ENCODE assay signal across 21 cellular contexts in genomic region chr17:5286846-5287245, GRCh38. TPM values are rescaled to one million over a fixed set of nuclear protein-coding genes. Genes with fewer than 3 reads are reported as not detected.
DNase-seq lines count a peak whose midpoint lies in the region; TF ChIP-seq lines count a peak whose summit lies in the region.
"Had no signal": no experiment of that assay in that cellular context is flagged by ENCODE, and none has a peak within 500 bp of the region (broad histone marks: within the 10 kb centered on the region; RNA-seq: fewer than 3 reads in every experiment).

No MANE protein-coding gene starts in this region.

- H3K36me3 ChIP-seq in Loucy (ENCODE audit: insufficient read depth, low read length) (no peaks in the 10 kb centered on the region), skeletal muscle tissue (ENCODE audit: control insufficient read depth in 3 of 3, insufficient read depth in 3 of 3, low read length in 3 of 3) (no peaks in the 10 kb centered on the region), SJCRH30 (peaks cover 4% of the 10 kb centered on the region)
- H3K36me3 ChIP-seq: right atrium auricular region had no signal

- DNase-seq in EH (ENCODE audit: low read depth) (peak; percentile 67), glutamatergic neuron (no peak), osteocyte (ENCODE audit: extremely low spot score, unreplicated experiment) (no peak), LoVo (ENCODE audit: low spot score) (no peak), SJCRH30 (no peak)
- DNase-seq: activated CD4-positive, alpha-beta T cell treated with anti-CD3 and anti-CD28 coated beads, Interleukin-2, amount 10 ng/mL, durations not matched to agents 24 days and 14 days; activated effector memory CD4-positive, alpha-beta T cell treated with Interleukin-2 at 50 U/mL for 16 hours; cortex of kidney; DND-41; heart right ventricle; immature natural killer cell; left ventricle myocardium superior; MV-4-11; NCI-H187; NCI-H2227 treated with DMSO at 0.1 percent for 48 hours; NCI-H774; SHP77 had no signal

- H3K4me1 ChIP-seq in Loucy (ENCODE audit: insufficient read depth, low read length, poor library complexity, severe bottlenecking) (peaks cover 37% of the 10 kb centered on the region), skeletal muscle tissue (ENCODE audit: control insufficient read depth in 3 of 3, insufficient read depth in 3 of 3, low read length in 3 of 3) (peaks cover 27 to 29% (median 28%) of the 10 kb centered on the region in 3 donors), SJCRH30 (no peaks in the 10 kb centered on the region)

- H3K27ac ChIP-seq in skeletal muscle tissue (ENCODE audit: low read depth, low read length), result peak overlapping the region; percentile 30
- no peak overlapping the region for H3K27ac ChIP-seq in SJCRH30
- H3K27ac ChIP-seq: right atrium auricular region had no signal

- no peaks in the 10 kb centered on the region for H3K27me3 Mint-ChIP-seq in glutamatergic neuron (ENCODE audit: unreplicated experiment)
- H3K27me3 Mint-ChIP-seq in osteocyte (ENCODE audit: unreplicated experiment), result no peaks in the 10 kb centered on the region

- H3K27me3 ChIP-seq in Loucy (ENCODE audit: insufficient read depth, low read length, poor library complexity, severe bottlenecking), result no peaks in the 10 kb centered on the region
- H3K27me3 ChIP-seq in skeletal muscle tissue (ENCODE audit: control insufficient read depth in 3 of 3, insufficient read depth in 3 of 3, low read length in 3 of 3), result no peaks in the 10 kb centered on the region
- H3K27me3 ChIP-seq in SJCRH30, result no peaks in the 10 kb centered on the region
- H3K27me3 ChIP-seq: heart right ventricle, right atrium auricular region had no signal

- H3K36me3 Mint-ChIP-seq in glutamatergic neuron (ENCODE audit: unreplicated experiment) (no peaks in the 10 kb centered on the region), osteocyte (ENCODE audit: unreplicated experiment) (no peaks in the 10 kb centered on the region)

- H3K9ac ChIP-seq in Loucy (ENCODE audit: low read depth, low read length, poor library complexity, severe bottlenecking) (no peak overlapping the region), skeletal muscle tissue (ENCODE audit: low read depth in 1 of 3, low read length in 3 of 3) (peak overlapping the region in 1 of 3 donors; percentile 10)

- H3K4me1 Mint-ChIP-seq in glutamatergic neuron (ENCODE audit: low read depth, unreplicated experiment) (peaks cover 10% of the 10 kb centered on the region), osteocyte (ENCODE audit: unreplicated experiment) (peaks cover 34% of the 10 kb centered on the region)

- peak overlapping the region; percentile 97 for H3K4me2 ChIP-seq in Loucy (ENCODE audit: low read depth, low read length, poor library complexity, severe bottlenecking)

- H3K4me3 ChIP-seq in Loucy (ENCODE audit: low read length, poor library complexity, severe bottlenecking) (no peak overlapping the region), skeletal muscle tissue (ENCODE audit: low read length in 3 of 3) (peak overlapping the region in 1 of 3 donors; percentile 25), SJCRH30 (no peak overlapping the region)
- H3K4me3 ChIP-seq: heart right ventricle, right atrium auricular region had no signal

- no peaks in the 10 kb centered on the region for H3F3A ChIP-seq in Loucy (ENCODE audit: low read depth)

- no peaks in the 10 kb centered on the region for H3K9me2 ChIP-seq in Loucy (replicated peaks; ENCODE audit: low read depth, low read length)

- H3K79me2 ChIP-seq in Loucy (ENCODE audit: insufficient read depth, low read length), result peaks cover 87% of the 10 kb centered on the region

- no peak overlapping the region for H2AFZ ChIP-seq in Loucy (ENCODE audit: low read length)

- TF ChIP-seq CTCF in Loucy (conservative IDR thresholded peaks at IDR 0.05; ENCODE audit: low read length), result no peak
- TF ChIP-seq CTCF in glutamatergic neuron (IDR thresholded peaks at IDR 0.05; ENCODE audit: partially characterized antibody, unreplicated experiment), result no peak
- TF ChIP-seq CTCF in osteocyte (IDR thresholded peaks at IDR 0.05), result no peak

- H4K20me1 ChIP-seq in Loucy (ENCODE audit: insufficient read depth, low read length, poor library complexity, severe bottlenecking), result peaks cover 57% of the 10 kb centered on the region

- H3K4me3 Mint-ChIP-seq in glutamatergic neuron (ENCODE audit: unreplicated experiment), result no peak overlapping the region
- no peak overlapping the region for H3K4me3 Mint-ChIP-seq in osteocyte (ENCODE audit: unreplicated experiment)
- H3K4me3 Mint-ChIP-seq: activated CD4-positive, alpha-beta T cell treated with anti-CD3 and anti-CD28 coated beads, Interleukin-2, amount 10 ng/mL, durations not matched to agents 24 days and 14 days had no signal

- peak overlapping the region; percentile 41 for H3K27ac Mint-ChIP-seq in glutamatergic neuron (ENCODE audit: unreplicated experiment)
- H3K27ac Mint-ChIP-seq in osteocyte (ENCODE audit: unreplicated experiment), result no peak overlapping the region
- H3K27ac Mint-ChIP-seq: activated CD4-positive, alpha-beta T cell treated with anti-CD3 and anti-CD28 coated beads, Interleukin-2, amount 10 ng/mL, durations not matched to agents 24 days and 14 days had no signal

- H3K9me3 Mint-ChIP-seq in glutamatergic neuron (ENCODE audit: unreplicated experiment) (no peaks in the 10 kb centered on the region), osteocyte (ENCODE audit: unreplicated experiment) (no peaks in the 10 kb centered on the region)
- H3K9me3 Mint-ChIP-seq: activated CD4-positive, alpha-beta T cell treated with anti-CD3 and anti-CD28 coated beads, Interleukin-2, amount 10 ng/mL, durations not matched to agents 24 days and 14 days; immature natural killer cell had no signal

- H3K9me3 ChIP-seq in Loucy (ENCODE audit: insufficient read depth, low read depth, low read length), result no peaks in the 10 kb centered on the region
- H3K9me3 ChIP-seq in skeletal muscle tissue (ENCODE audit: control insufficient read depth in 3 of 3, low read length in 3 of 3), result no peaks in the 10 kb centered on the region
- H3K9me3 ChIP-seq in SJCRH30 (replicated peaks), result no peaks in the 10 kb centered on the region
- H3K9me3 ChIP-seq: heart right ventricle, right atrium auricular region had no signal

RNA-seq across cellular contexts. Expression of gene RABEP1, which starts 4.8 kb away (rescaled TPM):
- 63.0 TPM for total RNA-seq in glutamatergic neuron (ENCODE audit: unreplicated experiment)
- 26.6 TPM for total RNA-seq in skeletal muscle tissue
- 50.1 and 57.7 TPM in 2 replicates for total RNA-seq in osteocyte
- total RNA-seq in SJCRH30 (2014; rRNA removed; shearing (Covaris generic)), result 26.8 and 28.9 TPM in 2 replicates

RNA-seq across cellular contexts. Expression of gene SCIMP, which starts 52.2 kb away (rescaled TPM):
- total RNA-seq in glutamatergic neuron (ENCODE audit: unreplicated experiment) (not detected), skeletal muscle tissue (2.1 TPM), osteocyte (not detected in 2 replicates)
- not detected in 2 replicates for total RNA-seq in SJCRH30 (2014; rRNA removed; shearing (Covaris generic))
- total RNA-seq: activated CD4-positive, alpha-beta T cell treated with anti-CD3 and anti-CD28 coated beads, Interleukin-2, amount 10 ng/mL, durations not matched to agents 24 days and 14 days; bronchial epithelial cell had no signal
